In genomic region chr17:31834448-31834847, GRCh38 we compare ENCODE assay signal across 16 cellular contexts. TPM values are rescaled to one million over a fixed set of nuclear protein-coding genes. Genes with fewer than 3 reads are reported as not detected.
A peak's percentile ranks its signal among the peaks of the same experiment; 100 is the strongest.
DNase-seq lines count a peak whose midpoint lies in the region; ATAC-seq and TF ChIP-seq lines count a peak whose summit lies in the region.
"Had no signal": no experiment of that assay in that cellular context is flagged by ENCODE, and none has a peak within 500 bp of the region (broad histone marks: within the 10 kb centered on the region; RNA-seq: fewer than 3 reads in every experiment).

No MANE protein-coding gene starts in this region.

- H3K4me3 Mint-ChIP-seq in Caco-2 (ENCODE audit: unreplicated experiment): no peak overlapping the region
- H3K4me3 Mint-ChIP-seq: natural killer cell treated with Interleukin-12 subunit alpha and Interleukin-12 subunit beta and Interleukin-15 and Interleukin-18, amount 100 ng/mL, for 72 hours had no signal

- H2AFZ ChIP-seq in OCI-LY3 (ENCODE audit: low read depth, low read length): no peak overlapping the region

- POLR2A ChIA-PET in Caco-2 (lab: Charles Lee): no interaction called here

- no peaks in the 10 kb centered on the region for H4K20me1 ChIP-seq in OCI-LY3 (ENCODE audit: insufficient read depth, low read length)

- peaks cover 6% of the 10 kb centered on the region for H3K36me3 Mint-ChIP-seq in Caco-2 (ENCODE audit: insufficient read depth, unreplicated experiment)
- H3K36me3 Mint-ChIP-seq: natural killer cell treated with Interleukin-12 subunit alpha and Interleukin-12 subunit beta and Interleukin-15 and Interleukin-18, amount 100 ng/mL, for 72 hours had no signal

- H3K4me1 Mint-ChIP-seq in Caco-2 (ENCODE audit: low read depth, unreplicated experiment): no peaks in the 10 kb centered on the region

- H3K27ac ChIP-seq in OCI-LY3 (ENCODE audit: low read length): peak overlapping the region; percentile 63
- H3K27ac ChIP-seq: C4-2B, heart right ventricle, left lung, right lobe of liver, SJSA1 had no signal

- no peaks in the 10 kb centered on the region for H3K36me3 ChIP-seq in OCI-LY3 (replicated peaks; ENCODE audit: low read depth, low read length)
- H3K36me3 ChIP-seq in Caco-2 (ENCODE audit: control insufficient read depth, insufficient read depth, low read length): no peaks in the 10 kb centered on the region
- H3K36me3 ChIP-seq: HAP-1, heart right ventricle, left lung, right lobe of liver, SJSA1 had no signal

- no peaks in the 10 kb centered on the region for H3K27me3 Mint-ChIP-seq in Caco-2 (ENCODE audit: insufficient read depth, unreplicated experiment)

- H3K27me3 ChIP-seq in OCI-LY3 (ENCODE audit: low read depth, low read length) (no peaks in the 10 kb centered on the region), Caco-2 (replicated peaks; ENCODE audit: control insufficient read depth, insufficient read depth, low read length) (no peaks in the 10 kb centered on the region)
- H3K27me3 ChIP-seq: heart right ventricle, left lung, right lobe of liver, SJSA1 had no signal

- peak overlapping the region; percentile 68 for H3K4me2 ChIP-seq in OCI-LY3 (ENCODE audit: low read length)

- BruUV-seq in Caco-2 (replicated peaks; lab: Mats Ljungman, UMichigan): no TSS peak

- no peaks in the 10 kb centered on the region for H3K79me2 ChIP-seq in OCI-LY3 (ENCODE audit: low read length)

- TF ChIP-seq CTCF in GM12865 (IDR thresholded peaks at IDR 0.05; ENCODE audit: insufficient read depth, low read depth, low read length, missing control alignments): no peak
- no peak for TF ChIP-seq CTCF in OCI-LY3 (IDR thresholded peaks at IDR 0.05; ENCODE audit: low read depth, low read length)
- TF ChIP-seq CTCF in Caco-2 (IDR thresholded peaks at IDR 0.05; ENCODE audit: insufficient read depth in 1 of 2, low read depth in 1 of 2, low read length in 1 of 2, severe bottlenecking in 1 of 2, unreplicated experiment in 1 of 2): no peak

- H3K4me1 ChIP-seq in OCI-LY3 (ENCODE audit: low read length): peaks cover 20% of the 10 kb centered on the region
- H3K4me1 ChIP-seq in Caco-2: no peaks in the 10 kb centered on the region
- H3K4me1 ChIP-seq: HAP-1, left lung, right lobe of liver, SJSA1 had no signal

- H3K9ac ChIP-seq in OCI-LY3 (ENCODE audit: low read length): peak overlapping the region; percentile 26; the same call in 1 of the 2 replicates

- peak; percentile 78 for ATAC-seq in HG02852 (IDR thresholded peaks at IDR 0.05; ENCODE audit: unreplicated experiment)
- no peak for ATAC-seq in GM21723 (IDR thresholded peaks at IDR 0.05; ENCODE audit: unreplicated experiment)
- ATAC-seq in Right ventricle myocardium inferior: no peak
- ATAC-seq: heart right ventricle, left lung had no signal

- H3K9me3 ChIP-seq in OCI-LY3 (ENCODE audit: insufficient read depth, low read length) (no peaks in the 10 kb centered on the region), Caco-2 (no peaks in the 10 kb centered on the region)
- H3K9me3 ChIP-seq: HAP-1, heart right ventricle, left lung, right lobe of liver, SJSA1 had no signal

- H3K27ac Mint-ChIP-seq in Caco-2 (ENCODE audit: unreplicated experiment): no peak overlapping the region
- H3K27ac Mint-ChIP-seq: natural killer cell treated with Interleukin-12 subunit alpha and Interleukin-12 subunit beta and Interleukin-15 and Interleukin-18, amount 100 ng/mL, for 72 hours had no signal

- peak; percentile 78 for DNase-seq in GM12865 (ENCODE audit: low read depth)
- DNase-seq in medulla oblongata (ENCODE audit: extremely low spot score): peak; percentile 58
- no peak for DNase-seq in Caco-2
- DNase-seq in ecto neural progenitor cell (ENCODE audit: low spot score): no peak
- no peak for DNase-seq in Right ventricle myocardium inferior (ENCODE audit: missing footprints)
- DNase-seq: heart right ventricle, left lung, NCI-H526 treated with DMSO at 0.1 percent for 48 hours had no signal

- CTCF ChIA-PET in Caco-2 (lab: Charles Lee): no interaction called here

- intact Hi-C loops in Caco-2 (cut with micrococcal nuclease; ENCODE audit: unreplicated experiment) (no loop called here), Right ventricle myocardium inferior (cut with DNase I) (no loop called here)

- H3K4me3 ChIP-seq in GM12865 (ENCODE audit: low read depth, low read length) (no peak overlapping the region), OCI-LY3 (ENCODE audit: low read length) (peak overlapping the region; percentile 20; the same call in 1 of the 2 replicates), Caco-2 (ENCODE audit: low read depth, low read length) (no peak overlapping the region)
- H3K4me3 ChIP-seq: HAP-1, heart right ventricle, left lung, right lobe of liver, SJSA1 had no signal

- H3K9me3 Mint-ChIP-seq in Caco-2 (ENCODE audit: unreplicated experiment): no peaks in the 10 kb centered on the region
- H3K9me3 Mint-ChIP-seq: natural killer cell treated with Interleukin-12 subunit alpha and Interleukin-12 subunit beta and Interleukin-15 and Interleukin-18, amount 100 ng/mL, for 72 hours had no signal

RNA-seq across cellular contexts. Expression of gene COPRS, which starts 24.6 kb away (rescaled TPM):
- 56.7 and 62.2 TPM in 2 replicates for total RNA-seq in Caco-2 (2022)
- 60.0 TPM for total RNA-seq in Right ventricle myocardium inferior

Comparison
In these comparisons a context has a peak if more than half of its experiments do, and no peak if none do; other contexts are left out.
1. DNase-seq: peak in GM12865 (single experiment) and medulla oblongata (single experiment); none in Caco-2 (0 of 2), ecto neural progenitor cell (single experiment) and Right ventricle myocardium inferior (single experiment).